ENCODE assay signal across 1 cellular context in the genomic region with DNA sequence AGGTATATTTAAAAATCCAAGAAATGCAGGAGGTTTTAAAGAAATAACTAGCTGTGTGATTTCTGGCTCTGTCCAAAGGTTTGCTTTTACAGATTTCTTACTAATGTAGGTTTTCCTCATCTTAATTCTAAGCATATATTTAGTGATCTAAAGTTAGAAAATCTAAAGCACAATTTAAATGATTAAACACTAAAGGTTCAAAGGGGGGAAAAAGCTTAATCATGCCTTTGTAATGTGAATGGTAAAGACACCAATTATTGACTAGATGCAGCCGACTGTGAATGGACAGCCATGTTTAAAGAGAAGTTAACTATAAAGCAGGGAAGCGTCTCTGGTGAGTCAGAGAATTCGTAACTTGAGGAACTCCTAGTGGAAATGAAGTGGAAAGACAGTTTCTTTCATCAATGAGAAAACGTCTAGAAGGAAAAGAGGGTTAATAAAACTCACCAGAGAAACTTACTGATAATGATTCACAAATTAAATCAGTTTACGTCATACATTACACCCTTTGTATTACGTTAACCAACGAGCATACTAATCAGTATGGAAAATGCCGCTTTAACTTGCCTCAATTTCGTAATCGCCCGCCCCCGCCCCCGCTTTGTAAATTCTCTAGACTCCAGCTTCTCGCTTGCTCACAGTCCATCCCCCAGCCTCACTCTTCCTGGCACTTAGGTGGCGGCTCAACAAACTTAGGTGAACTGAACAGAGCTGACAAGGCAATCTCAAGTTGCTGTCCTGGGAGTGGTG.
TF ChIP-seq lines count a peak whose summit lies in the region.

No MANE protein-coding gene starts in this region.

TF ChIP-seq in SK-N-SH treated with all-trans-retinoic acid at 6 μM for 48 hours, 23 proteins besides CTCF, POLR2A, EP300 and RAD21 (continued from another document):
- TF ChIP-seq, protein P1, sequence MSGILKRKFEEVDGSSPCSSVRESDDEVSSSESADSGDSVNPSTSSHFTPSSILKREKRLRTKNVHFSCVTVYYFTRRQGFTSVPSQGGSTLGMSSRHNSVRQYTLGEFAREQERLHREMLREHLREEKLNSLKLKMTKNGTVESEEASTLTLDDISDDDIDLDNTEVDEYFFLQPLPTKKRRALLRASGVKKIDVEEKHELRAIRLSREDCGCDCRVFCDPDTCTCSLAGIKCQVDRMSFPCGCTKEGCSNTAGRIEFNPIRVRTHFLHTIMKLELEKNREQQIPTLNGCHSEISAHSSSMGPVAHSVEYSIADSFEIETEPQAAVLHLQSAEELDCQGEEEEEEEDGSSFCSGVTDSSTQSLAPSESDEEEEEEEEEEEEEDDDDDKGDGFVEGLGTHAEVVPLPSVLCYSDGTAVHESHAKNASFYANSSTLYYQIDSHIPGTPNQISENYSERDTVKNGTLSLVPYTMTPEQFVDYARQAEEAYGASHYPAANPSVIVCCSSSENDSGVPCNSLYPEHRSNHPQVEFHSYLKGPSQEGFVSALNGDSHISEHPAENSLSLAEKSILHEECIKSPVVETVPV (CRISPR knock-in tag; IDR thresholded peaks at IDR 0.05): no peak
- no peak for TF ChIP-seq CSDC2 (CRISPR knock-in tag; IDR thresholded peaks at IDR 0.05)
